ENCODE assay signal across 1 cellular context in genomic region chr9:116355153-116355827, GRCh38.
TF ChIP-seq lines count a peak whose summit lies in the region.

No MANE protein-coding gene starts in this region.

TF ChIP-seq in K562, 482 proteins besides CTCF, POLR2A, EP300 and RAD21 (continued from another document):
- TF ChIP-seq GATA2 (CRISPR knock-in tag; IDR thresholded peaks at IDR 0.05) (no peak), MECOM (CRISPR knock-in tag; IDR thresholded peaks at IDR 0.05) (0 out of 2 replicates have a peak, but pooled peaks have one; percentile 5), ETV5 (CRISPR knock-in tag; IDR thresholded peaks at IDR 0.05; ENCODE audit: low read depth) (0 out of 2 replicates have a peak, but pooled peaks have one; percentile 33), CBX5 (IDR thresholded peaks at IDR 0.05; ENCODE audit: borderline replicate concordance, low read depth) (no peak), NFE2 (IDR thresholded peaks at IDR 0.05; ENCODE audit: low read depth) (0 out of 2 replicates have a peak, but pooled peaks have one; percentile 37), CBFA2T3 (IDR thresholded peaks at IDR 0.05) (0 out of 2 replicates have a peak, but pooled peaks have one; percentile 5), DPF2 (IDR thresholded peaks at IDR 0.05) (0 out of 2 replicates have a peak, but pooled peaks have one; percentile 24), ZNF282 (CRISPR knock-in tag; IDR thresholded peaks at IDR 0.05) (no peak), EHMT2 (IDR thresholded peaks at IDR 0.05) (peak; percentile 82; the same call in 1 of the 2 replicates), ETV1 (tag; conservative IDR thresholded peaks at IDR 0.05; ENCODE audit: low read depth) (peak; percentile 52; the same call in 1 of the 2 replicates), C11orf30 (IDR thresholded peaks at IDR 0.05; ENCODE audit: low read depth) (peak; percentile 5; the same call in 1 of the 2 replicates), JUND (IDR thresholded peaks at IDR 0.05; ENCODE audit: borderline replicate concordance, low read depth, low read length) (no peak), JUND (tag; IDR thresholded peaks at IDR 0.05; ENCODE audit: borderline replicate concordance, low read depth, low read length) (0 out of 3 replicates have a peak, but pooled peaks have one; percentile 37), AFF1 (IDR thresholded peaks at IDR 0.05; ENCODE audit: low read depth in 1 of 2, partially characterized antibody in 2 of 2) (peak in 1 of 2 experiments; percentile 54), ZNF121 (CRISPR knock-in tag; conservative IDR thresholded peaks at IDR 0.05) (no peak), FOSL1 (tag; conservative IDR thresholded peaks at IDR 0.05) (peak; percentile 46; the same call in 1 of the 2 replicates), FOS (IDR thresholded peaks at IDR 0.05; ENCODE audit: extremely low read depth, insufficient read length) (no peak), FOXA3 (CRISPR knock-in tag; conservative IDR thresholded peaks at IDR 0.05 in 1 of 2, IDR thresholded peaks at IDR 0.05 in 1 of 2) (peak in 1 of 2 experiments; percentile 77; a peak in 2 of 4 replicates), LCOR (CRISPR knock-in tag; IDR thresholded peaks at IDR 0.05) (0 out of 2 replicates have a peak, but pooled peaks have one; percentile 33), ZNF24 (IDR thresholded peaks at IDR 0.05) (peak; percentile 53; the same call in 1 of the 2 replicates), ESRRA (IDR thresholded peaks at IDR 0.05; ENCODE audit: borderline replicate concordance, low read depth) (0 out of 2 replicates have a peak, but pooled peaks have one; percentile 20), RFX1 (IDR thresholded peaks at IDR 0.05) (peak; percentile 62), PTRF (tag; IDR thresholded peaks at IDR 0.05) (no peak)
- TF ChIP-seq, protein P1, sequence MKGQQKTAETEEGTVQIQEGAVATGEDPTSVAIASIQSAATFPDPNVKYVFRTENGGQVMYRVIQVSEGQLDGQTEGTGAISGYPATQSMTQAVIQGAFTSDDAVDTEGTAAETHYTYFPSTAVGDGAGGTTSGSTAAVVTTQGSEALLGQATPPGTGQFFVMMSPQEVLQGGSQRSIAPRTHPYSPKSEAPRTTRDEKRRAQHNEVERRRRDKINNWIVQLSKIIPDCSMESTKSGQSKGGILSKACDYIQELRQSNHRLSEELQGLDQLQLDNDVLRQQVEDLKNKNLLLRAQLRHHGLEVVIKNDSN (CRISPR knock-in tag; IDR thresholded peaks at IDR 0.05) = peak; percentile 31; the same call in 1 of the 2 replicates
